Comparison of ENCODE assay signal across 8 cellular contexts in genomic region chr1:192610114-192610958, GRCh38. TPM values are rescaled to one million over a fixed set of nuclear protein-coding genes. Genes with fewer than 3 reads are reported as not detected.
DNase-seq lines count a peak whose midpoint lies in the region; ATAC-seq and TF ChIP-seq lines count a peak whose summit lies in the region.

No MANE protein-coding gene starts in this region.

- H3K4me1 Mint-ChIP-seq in immature natural killer cell: peaks cover 29 to 36% of the 10 kb centered on the region in 2 donors

- H3K4me3 Mint-ChIP-seq in immature natural killer cell: no peak overlapping the region

- peak; percentile 31 for TF ChIP-seq CTCF in HFF-Myc (IDR thresholded peaks at IDR 0.05; ENCODE audit: low read depth, low read length, missing control alignments)

- H3K4me3 ChIP-seq in HFF-Myc (replicated peaks; ENCODE audit: low read depth, low read length): no peak overlapping the region

- ATAC-seq in HG03280 (IDR thresholded peaks at IDR 0.05; ENCODE audit: unreplicated experiment): no peak

- no peaks in the 10 kb centered on the region for H3K9me3 Mint-ChIP-seq in immature natural killer cell

- peaks cover 6 to 8% (median 6%) of the 10 kb centered on the region in 3 donors for H3K27me3 Mint-ChIP-seq in immature natural killer cell (ENCODE audit: low read depth in 3 of 3)

- peak; percentile 45 to 62 for DNase-seq in AML-193 (lab: John Stamatoyannopoulos, UW)
- peak; percentile 17 for DNase-seq in HFF-Myc (ENCODE audit: extremely low read depth, low read depth)
- DNase-seq in SW480 (ENCODE audit: low spot score): peak; percentile 5
- peak; percentile 39 to 51 (median 40) for DNase-seq in immature natural killer cell
- DNase-seq in ecto neural progenitor cell (ENCODE audit: low spot score): no peak
- DNase-seq in cortex of kidney (lab: John Stamatoyannopoulos, UW): no peak
- DNase-seq in activated naive CD4-positive, alpha-beta T cell treated with anti-CD3 and anti-CD28 coated beads, Interleukin-2, amount 50 U/mL, for 16 hours: no peak

- H3K36me3 Mint-ChIP-seq in immature natural killer cell: no peaks in the 10 kb centered on the region

- H3K27ac Mint-ChIP-seq in immature natural killer cell: peak overlapping the region in 1 of 6 donors; percentile 96

RNA-seq across cellular contexts. Expression of gene RGS13, which starts 25.6 kb away (rescaled TPM):
- under 1 TPM in 1 of 3 donors, not detected in 2; 0.16 TPM for polyA plus RNA-seq in immature natural killer cell

RNA-seq across cellular contexts. Expression of gene RGS1, which starts 34.8 kb away (rescaled TPM):
- polyA plus RNA-seq in immature natural killer cell: 10 to 100 TPM; 35.5 to 51.9 (median 35.7) TPM

Comparison
In these comparisons a context has a peak if more than half of its experiments do, and no peak if none do; other contexts are left out.
1. DNase-seq: peak in AML-193 (2 of 2), HFF-Myc (single experiment), SW480 (single experiment) and immature natural killer cell (3 of 3); none in ecto neural progenitor cell (single experiment), cortex of kidney (single experiment) and activated naive CD4-positive, alpha-beta T cell treated with anti-CD3 and anti-CD28 coated beads, Interleukin-2, amount 50 U/mL, for 16 hours (single experiment).